Comparison of ENCODE assay signal across 13 cellular contexts in genomic region chr2:54122939-54123338, GRCh38. TPM values are rescaled to one million over a fixed set of nuclear protein-coding genes. Genes with fewer than 3 reads are reported as not detected.
A peak's percentile ranks its signal among the peaks of the same experiment; 100 is the strongest.
DNase-seq lines count a peak whose midpoint lies in the region; ATAC-seq and TF ChIP-seq lines count a peak whose summit lies in the region.
"Had no signal": no experiment of that assay in that cellular context is flagged by ENCODE, and none has a peak within 500 bp of the region (broad histone marks: within the 10 kb centered on the region; RNA-seq: fewer than 3 reads in every experiment).

No MANE protein-coding gene starts in this region.

- TF ChIP-seq POLR2A in gastroesophageal sphincter (IDR thresholded peaks at IDR 0.05), result no peak

- H3K9me3 ChIP-seq in BE2C (no peaks in the 10 kb centered on the region), gastroesophageal sphincter (no peaks in the 10 kb centered on the region)

- no peak for TF ChIP-seq EP300 in gastroesophageal sphincter (IDR thresholded peaks at IDR 0.05)

- ATAC-seq in GM21360 (IDR thresholded peaks at IDR 0.05; ENCODE audit: unreplicated experiment) (no peak), gastroesophageal sphincter (no peak)
- ATAC-seq: natural killer cell treated with Interleukin-12 subunit alpha and Interleukin-12 subunit beta and Interleukin-15 and Interleukin-18, amount 100 ng/mL, for 72 hours had no signal

- H3K4me1 ChIP-seq in BE2C (no peaks in the 10 kb centered on the region), gastroesophageal sphincter (no peaks in the 10 kb centered on the region)

- H3K27me3 ChIP-seq in BE2C, result no peaks in the 10 kb centered on the region
- no peaks in the 10 kb centered on the region for H3K27me3 ChIP-seq in gastroesophageal sphincter

- H3K36me3 ChIP-seq in BE2C (no peaks in the 10 kb centered on the region), gastroesophageal sphincter (no peaks in the 10 kb centered on the region)

- no peak overlapping the region for H3K27ac ChIP-seq in gastroesophageal sphincter

- H3K4me3 ChIP-seq in BE2C (ENCODE audit: low read depth, low read length) (no peak overlapping the region), gastroesophageal sphincter (no peak overlapping the region)

- DNase-seq in AG20443 (ENCODE audit: low spot score) (peak; percentile 79), RPMI7951 (ENCODE audit: low read depth) (peak; percentile 84), fibroblast of gingiva (ENCODE audit: low read depth) (peak; percentile 31), non-pigmented ciliary epithelial cell (ENCODE audit: low read depth) (peak; percentile 67), BE2C (no peak), DMS79 treated with DMSO at 0.1 percent for 48 hours (lab: John Stamatoyannopoulos, UW) (no peak)
- DNase-seq: activated naive CD4-positive, alpha-beta T cell treated with anti-CD3 and anti-CD28 coated beads, Interleukin-2, amount 10 ng/mL, durations not matched to agents 7 days and 5 days; foreskin melanocyte; KBM-7; NCI-H748 treated with DMSO at 0.1 percent for 48 hours had no signal

- TF ChIP-seq CTCF in BE2C (IDR thresholded peaks at IDR 0.05; ENCODE audit: low read depth, low read length) (no peak), gastroesophageal sphincter (IDR thresholded peaks at IDR 0.05) (no peak)

- 48 to 73% methylated on average over 3 to 4 of the region's 4 CpGs for WGBS in gastroesophageal sphincter (ENCODE audit: low coverage in 1 of 2), 2 donors

RNA-seq across cellular contexts. Expression of gene ACYP2, which starts 7.5 kb away (rescaled TPM):
- total RNA-seq in RPMI7951 (2014; rRNA removed; shearing (Covaris generic)), result 19.2 and 20.6 TPM in 2 replicates
- 8.7 TPM for polyA plus RNA-seq in BE2C (2012; ENCODE audit: insufficient read depth, insufficient read length, low read depth)
- 10 to 100 TPM; 12.8 to 40.5 (median 16.9) TPM for total RNA-seq in gastroesophageal sphincter

Comparison
In these comparisons a context has a peak if more than half of its experiments do, and no peak if none do; other contexts are left out.
1. DNase-seq: peak in AG20443 (single experiment), RPMI7951 (single experiment), fibroblast of gingiva (single experiment) and non-pigmented ciliary epithelial cell (single experiment); none in BE2C (single experiment) and DMS79 treated with DMSO at 0.1 percent for 48 hours (single experiment).